9 cellular contexts compared by ENCODE assay signal in genomic region chr11:76152741-76153608, GRCh38. TPM values are rescaled to one million over a fixed set of nuclear protein-coding genes. Genes with fewer than 3 reads are reported as not detected.
DNase-seq lines count a peak whose midpoint lies in the region; ATAC-seq and TF ChIP-seq lines count a peak whose summit lies in the region.
"Had no signal": no experiment of that assay in that cellular context is flagged by ENCODE, and none has a peak within 500 bp of the region (broad histone marks: within the 10 kb centered on the region; RNA-seq: fewer than 3 reads in every experiment).

No MANE protein-coding gene starts in this region.

- TF ChIP-seq CTCF in CD14-positive monocyte (IDR thresholded peaks at IDR 0.05) (no peak), coronary artery (IDR thresholded peaks at IDR 0.05) (no peak)

- intact Hi-C loops in CD14-positive monocyte (cut with micrococcal nuclease) = loop anchor here (2.0 to 10.0 kb wide), 4 partner anchors 256 to 448 kb away; no protein-coding TSS in a partner anchor
- intact Hi-C loops in sciatic nerve (cut with DNase I) = loop anchor here (5.0 kb wide), 2 partner anchors 256 to 924 kb away; no protein-coding TSS in a partner anchor

- DNase-seq in CD14-positive monocyte (ENCODE audit: low spot score) (no peak), coronary artery (ENCODE audit: low spot score) (no peak), sciatic nerve (ENCODE audit: low spot score) (no peak), hippocampal formation (lab: John Stamatoyannopoulos, UW) (no peak), H4 (ENCODE audit: low spot score) (no peak)

- peaks cover 16% of the 10 kb centered on the region for H3K4me1 Mint-ChIP-seq in CD14-positive monocyte

- TF ChIP-seq POLR2A in GM19099 (IDR thresholded peaks at IDR 0.05; ENCODE audit: extremely low read depth, insufficient read length, low read depth) = peak; percentile 19

- peak overlapping the region in 1 of 2 donors; percentile 9 for H3K27ac ChIP-seq in coronary artery

- peak overlapping the region in 1 of 7 donors; percentile 8 for H3K27ac Mint-ChIP-seq in CD14-positive monocyte

- peaks cover 0 to 2% (median 0%) of the 10 kb centered on the region in 7 donors for H3K9me3 Mint-ChIP-seq in CD14-positive monocyte

- H3K36me3 Mint-ChIP-seq in CD14-positive monocyte = no peaks in the 10 kb centered on the region

- H3K4me3 Mint-ChIP-seq in CD14-positive monocyte = peak overlapping the region; percentile 74 to 93

- ATAC-seq in HG03521 (IDR thresholded peaks at IDR 0.05; ENCODE audit: unreplicated experiment) (peak; percentile 42), sciatic nerve (peak; percentile 36), HG02884 (IDR thresholded peaks at IDR 0.05; ENCODE audit: unreplicated experiment) (no peak)

- peaks cover 11 to 18% (median 15%) of the 10 kb centered on the region in 3 donors for H3K27me3 Mint-ChIP-seq in CD14-positive monocyte (ENCODE audit: low read depth in 3 of 3)

- H3K4me3 ChIP-seq in coronary artery = peak overlapping the region; percentile 71

RNA-seq across cellular contexts. Expression of gene WNT11, which starts 53.3 kb away (rescaled TPM):
- polyA plus RNA-seq in CD14-positive monocyte = under 1 TPM; 0.09 to 0.24 TPM
- total RNA-seq in sciatic nerve = 11.6 TPM
- 0.76 TPM in 1 of 2 replicates, not detected in the other for total RNA-seq in H4 (2014; rRNA removed; shearing (Covaris generic))
- total RNA-seq: bronchial epithelial cell had no signal
